Comparison of ENCODE assay signal across 24 cellular contexts in the genomic region with DNA sequence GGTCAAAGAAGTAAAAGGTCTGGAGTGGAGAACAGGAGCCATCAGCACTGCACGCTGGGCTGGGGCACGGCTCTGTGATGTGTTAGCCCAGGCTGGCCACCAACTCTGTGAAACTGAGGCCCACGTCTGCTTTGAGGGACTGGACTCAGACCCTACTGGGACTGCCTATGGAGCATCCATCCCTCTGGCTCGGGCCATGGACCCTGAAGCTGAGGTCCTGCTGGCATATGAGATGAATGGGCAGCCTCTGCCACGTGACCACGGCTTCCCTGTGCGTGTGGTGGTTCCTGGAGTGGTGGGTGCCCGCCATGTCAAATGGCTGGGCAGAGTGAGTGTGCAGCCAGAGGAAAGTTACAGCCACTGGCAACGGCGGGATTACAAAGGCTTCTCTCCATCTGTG.
"Had no signal": no experiment of that assay in that cellular context is flagged by ENCODE, and none has a peak within 500 bp of the region (broad histone marks: within the 10 kb centered on the region; RNA-seq: fewer than 3 reads in every experiment).

No MANE protein-coding gene starts in this region.

- H3K4me3 ChIP-seq: heart left ventricle, sigmoid colon, smooth muscle cell, testis, upper lobe of left lung had no signal

- H3K4me2 ChIP-seq: smooth muscle cell had no signal

- H3K27me3 Mint-ChIP-seq: progenitor cell of endocrine pancreas, T-helper 17 cell had no signal

- ATAC-seq: activated T-cell treated with anti-CD3 and anti-CD28 coated beads, Interleukin-2, amount 50 U/mL, for 4 hours; heart left ventricle; left ventricle myocardium superior; T-helper 17 cell had no signal

- FAIRE-seq: islet of Langerhans had no signal

- H3K27ac ChIP-seq: heart left ventricle, sigmoid colon, testis, upper lobe of left lung, WERI-Rb-1 had no signal

- H3K27me3 ChIP-seq: heart left ventricle, sigmoid colon, testis, upper lobe of left lung had no signal

- H3K9me3 ChIP-seq: heart left ventricle, sigmoid colon, testis, upper lobe of left lung had no signal

- H3K27ac Mint-ChIP-seq: activated T-helper 2 cell treated with anti-CD3 and anti-CD28 coated beads, Interferon-gamma antibody, Interleukin-2, Interleukin-4, amounts not matched to agents 10 μg/mL and 5 μg/mL and 100 μg/mL, durations not matched to agents 14 hours and 24 hours and 36 hours; progenitor cell of endocrine pancreas; T-helper 17 cell had no signal

- H3K4me3 Mint-ChIP-seq: activated T-cell treated with anti-CD3 and anti-CD28 coated beads, Interleukin-2, amount 50 U/mL, for 4 hours; T-helper 17 cell had no signal

- H3K9me3 Mint-ChIP-seq: activated T-cell treated with anti-CD3 and anti-CD28 coated beads, Interleukin-2, amount 50 U/mL, for 4 hours; activated T-helper 2 cell treated with anti-CD3 and anti-CD28 coated beads, Interferon-gamma antibody, Interleukin-2, Interleukin-4, amounts not matched to agents 10 μg/mL and 5 μg/mL and 100 μg/mL, durations not matched to agents 14 hours and 24 hours and 36 hours had no signal

- DNase-seq: activated CD4-positive, CD25-positive, alpha-beta regulatory T cell treated with anti-CD3 and anti-CD28 coated beads, Interleukin-2, amount 50 U/mL, for 72 hours; activated CD8-positive, alpha-beta memory T cell treated with anti-CD3 and anti-CD28 coated beads, Interleukin-2, amount 50 U/mL, for 48 hours; activated naive CD4-positive, alpha-beta T cell; activated T-cell treated with anti-CD3 and anti-CD28 coated beads, Interleukin-2, amount 50 U/mL, for 4 hours; cerebellar nuclear complex; cortex of kidney; heart left ventricle; left ventricle myocardium superior; mammary epithelial cell; midbrain; retina; sigmoid colon; stimulated activated CD4-positive, alpha-beta T cell treated with anti-CD3 and anti-CD28 coated beads, Interleukin-2, amount 100 ng/mL, for 48 hours; stimulated activated CD8-positive, alpha-beta memory T cell treated with anti-CD3 and anti-CD28 coated beads, Interleukin-4, amount 100 ng/mL, for 48 hours; stimulated activated naive CD4-positive, alpha-beta T cell; SW 1271; T-helper 17 cell; testis; WERI-Rb-1 had no signal
